ENCODE assay signal across 11 cellular contexts in genomic region chr17:28723159-28723835, GRCh38. TPM values are rescaled to one million over a fixed set of nuclear protein-coding genes. Genes with fewer than 3 reads are reported as not detected.
A peak's percentile ranks its signal among the peaks of the same experiment; 100 is the strongest.
DNase-seq lines count a peak whose midpoint lies in the region; ATAC-seq and TF ChIP-seq lines count a peak whose summit lies in the region.
"Had no signal": no experiment of that assay in that cellular context is flagged by ENCODE, and none has a peak within 500 bp of the region (broad histone marks: within the 10 kb centered on the region; RNA-seq: fewer than 3 reads in every experiment).

No MANE protein-coding gene starts in this region.

- no peak for DNase-seq in CD4-positive, alpha-beta memory T cell
- DNase-seq in HFFc6 (no peak), Peyer's patch (no peak), glomerular visceral epithelial cell (ENCODE audit: extremely low spot score) (no peak), cardiac septum (ENCODE audit: low spot score) (no peak)
- DNase-seq in naive thymus-derived CD4-positive, alpha-beta T cell: no peak
- no peak for DNase-seq in stimulated activated CD8-positive, alpha-beta memory T cell treated with anti-CD3 and anti-CD28 coated beads, Interleukin-4, amount 100 ng/mL, for 48 hours
- DNase-seq: activated gamma-delta T cell; effector CD4-positive, alpha-beta T cell; psoas muscle had no signal

- no peak overlapping the region for H3K4me3 ChIP-seq in CD4-positive, alpha-beta memory T cell (ENCODE audit: low read length in 2 of 2)
- H3K4me3 ChIP-seq in naive thymus-derived CD4-positive, alpha-beta T cell (ENCODE audit: low read length): no peak overlapping the region
- H3K4me3 ChIP-seq in Peyer's patch: no peak overlapping the region

- peaks cover 1 to 4% of the 10 kb centered on the region in 2 donors for H3K27me3 Mint-ChIP-seq in CD4-positive, alpha-beta memory T cell
- peaks cover 29% of the 10 kb centered on the region for H3K27me3 Mint-ChIP-seq in HFFc6 (ENCODE audit: insufficient read depth)
- no peaks in the 10 kb centered on the region for H3K27me3 Mint-ChIP-seq in activated T-helper 17 cell treated with anti-CD3 and anti-CD28 coated beads, Interleukin-2, amount 50 U/mL, for 72 hours
- peaks cover 0 to 8% (median 0%) of the 10 kb centered on the region in 5 donors for H3K27me3 Mint-ChIP-seq in naive thymus-derived CD4-positive, alpha-beta T cell

- CTCF ChIA-PET in CD4-positive, alpha-beta memory T cell (lab: Charles Lee; ENCODE audit: partially characterized antibody): interaction anchor here (1.3 to 6.9 kb wide), 2 partner anchors 26 to 40 kb away, joined by 4 to 492 read pairs; partner anchors contain the start of gene TRAF4
- CTCF ChIA-PET in naive thymus-derived CD4-positive, alpha-beta T cell (lab: Charles Lee): interaction anchor here (10.6 kb wide), 1 partner anchor 25 kb away, joined by 331 read pairs; the partner anchor contains the start of gene TRAF4

- H3K27ac ChIP-seq in CD4-positive, alpha-beta memory T cell (ENCODE audit: low read depth, low read length): peak overlapping the region; percentile 86
- peak overlapping the region; percentile 82 for H3K27ac ChIP-seq in naive thymus-derived CD4-positive, alpha-beta T cell (ENCODE audit: low read depth, low read length)
- H3K27ac ChIP-seq in Peyer's patch: no peak overlapping the region
- H3K27ac ChIP-seq: psoas muscle had no signal

- H3K36me3 ChIP-seq in CD4-positive, alpha-beta memory T cell (ENCODE audit: insufficient read depth, low read length): peaks cover 42% of the 10 kb centered on the region
- peaks cover 20 to 36% (median 32%) of the 10 kb centered on the region in 3 experiments for H3K36me3 ChIP-seq in naive thymus-derived CD4-positive, alpha-beta T cell (ENCODE audit: control insufficient read depth in 2 of 3, insufficient read depth in 3 of 3, low read length in 3 of 3)
- peaks cover 0 to 34% (median 0%) of the 10 kb centered on the region in 3 donors for H3K36me3 ChIP-seq in Peyer's patch

- no peak for ATAC-seq in activated T-helper 17 cell treated with anti-CD3 and anti-CD28 coated beads, Interleukin-2, amount 50 U/mL, for 72 hours (replicated peaks)
- ATAC-seq in naive thymus-derived CD4-positive, alpha-beta T cell: no peak
- ATAC-seq: psoas muscle had no signal

- no peaks in the 10 kb centered on the region for H3K9me3 Mint-ChIP-seq in CD4-positive, alpha-beta memory T cell
- peaks cover 8% of the 10 kb centered on the region; the same call in 1 of the 2 replicates for H3K9me3 Mint-ChIP-seq in HFFc6
- no peaks in the 10 kb centered on the region for H3K9me3 Mint-ChIP-seq in activated T-helper 17 cell treated with anti-CD3 and anti-CD28 coated beads, Interleukin-2, amount 50 U/mL, for 72 hours
- H3K9me3 Mint-ChIP-seq in naive thymus-derived CD4-positive, alpha-beta T cell: peaks cover 0 to 2% (median 0%) of the 10 kb centered on the region in 11 donors

- no peaks in the 10 kb centered on the region for H3K9me3 ChIP-seq in CD4-positive, alpha-beta memory T cell (ENCODE audit: control insufficient read depth in 1 of 2, low read length in 2 of 2)
- H3K9me3 ChIP-seq in naive thymus-derived CD4-positive, alpha-beta T cell (ENCODE audit: control insufficient read depth in 2 of 3, low read length in 3 of 3): no peaks in the 10 kb centered on the region
- H3K9me3 ChIP-seq in Peyer's patch: no peaks in the 10 kb centered on the region
- H3K9me3 ChIP-seq: psoas muscle had no signal

- peaks cover 35 to 65% of the 10 kb centered on the region in 2 donors for H3K36me3 Mint-ChIP-seq in CD4-positive, alpha-beta memory T cell
- H3K36me3 Mint-ChIP-seq in HFFc6 (ENCODE audit: low read depth): peaks cover 32% of the 10 kb centered on the region
- peaks cover 81% of the 10 kb centered on the region for H3K36me3 Mint-ChIP-seq in activated T-helper 17 cell treated with anti-CD3 and anti-CD28 coated beads, Interleukin-2, amount 50 U/mL, for 72 hours (ENCODE audit: low read depth)
- H3K36me3 Mint-ChIP-seq in naive thymus-derived CD4-positive, alpha-beta T cell: peaks cover 4 to 42% (median 23%) of the 10 kb centered on the region in 5 donors

- intact Hi-C loops in CD4-positive, alpha-beta memory T cell (cut with micrococcal nuclease): loop anchor here (10.0 kb wide), 1 partner anchor 572 kb away; the partner anchor contains the start of gene NUFIP2
- intact Hi-C loops in naive thymus-derived CD4-positive, alpha-beta T cell (cut with micrococcal nuclease): loop anchor here in 1 of 2 donors (10.0 kb wide), 1 partner anchor 422 kb away; no protein-coding TSS in a partner anchor
- intact Hi-C loops in cardiac septum (cut with DNase I): loop anchor here (10.0 kb wide), 1 partner anchor 392 kb away; no protein-coding TSS in a partner anchor

- H3K27ac Mint-ChIP-seq in CD4-positive, alpha-beta memory T cell: peak overlapping the region in 5 of 7 donors; percentile 3 to 96 (median 20)
- H3K27ac Mint-ChIP-seq in HFFc6: peak overlapping the region; percentile 96
- peak overlapping the region; percentile 40 for H3K27ac Mint-ChIP-seq in activated T-helper 17 cell treated with anti-CD3 and anti-CD28 coated beads, Interleukin-2, amount 50 U/mL, for 72 hours
- peak overlapping the region in 7 of 9 donors; percentile 24 to 70 (median 59) for H3K27ac Mint-ChIP-seq in naive thymus-derived CD4-positive, alpha-beta T cell

- H3K4me1 Mint-ChIP-seq in CD4-positive, alpha-beta memory T cell: peaks cover 48 to 90% (median 64%) of the 10 kb centered on the region in 4 donors
- H3K4me1 Mint-ChIP-seq in HFFc6 (ENCODE audit: low read depth): peaks cover 73% of the 10 kb centered on the region
- peaks cover 26% of the 10 kb centered on the region for H3K4me1 Mint-ChIP-seq in activated T-helper 17 cell treated with anti-CD3 and anti-CD28 coated beads, Interleukin-2, amount 50 U/mL, for 72 hours
- H3K4me1 Mint-ChIP-seq in naive thymus-derived CD4-positive, alpha-beta T cell: peaks cover 24 to 78% (median 74%) of the 10 kb centered on the region in 7 donors

- POLR2A ChIA-PET in CD4-positive, alpha-beta memory T cell (lab: Charles Lee; ENCODE audit: partially characterized antibody): interaction anchor here (5.6 to 11.0 kb wide), 3 partner anchors 13 to 228 kb away, joined by 93 to 528 read pairs (median 135); partner anchors contain the start of genes PHF12, PROCA1 and TRAF4
- POLR2A ChIA-PET in naive thymus-derived CD4-positive, alpha-beta T cell (lab: Charles Lee): interaction anchor here (0.7 to 6.1 kb wide), 3 partner anchors 12 to 174 kb away, joined by 3 to 35 read pairs (median 5); partner anchors contain the start of genes FLOT2 and PROCA1

- peak overlapping the region in 5 of 8 donors; percentile 12 to 77 (median 24) for H3K4me3 Mint-ChIP-seq in CD4-positive, alpha-beta memory T cell
- peak overlapping the region; percentile 28 for H3K4me3 Mint-ChIP-seq in HFFc6
- H3K4me3 Mint-ChIP-seq in activated T-helper 17 cell treated with anti-CD3 and anti-CD28 coated beads, Interleukin-2, amount 50 U/mL, for 72 hours: peak overlapping the region; percentile 100
- H3K4me3 Mint-ChIP-seq in naive thymus-derived CD4-positive, alpha-beta T cell: peak overlapping the region; percentile 3 to 71 (median 24)

- no peak for TF ChIP-seq POLR2A in Peyer's patch (IDR thresholded peaks at IDR 0.05)

- H3K27me3 ChIP-seq in CD4-positive, alpha-beta memory T cell (ENCODE audit: insufficient read depth, low read length): no peaks in the 10 kb centered on the region
- no peaks in the 10 kb centered on the region for H3K27me3 ChIP-seq in naive thymus-derived CD4-positive, alpha-beta T cell (ENCODE audit: control insufficient read depth in 2 of 2, insufficient read depth in 2 of 2, low read length in 2 of 2)
- H3K27me3 ChIP-seq in Peyer's patch: no peaks in the 10 kb centered on the region

- peaks cover 59% of the 10 kb centered on the region for H3K4me1 ChIP-seq in CD4-positive, alpha-beta memory T cell (ENCODE audit: insufficient read depth, low read length)
- H3K4me1 ChIP-seq in naive thymus-derived CD4-positive, alpha-beta T cell (ENCODE audit: control insufficient read depth in 2 of 2, insufficient read depth in 2 of 2, low read length in 2 of 2): peaks cover 36 to 49% of the 10 kb centered on the region in 2 donors
- H3K4me1 ChIP-seq in Peyer's patch: peaks cover 9 to 50% (median 21%) of the 10 kb centered on the region in 4 donors

- TF ChIP-seq CTCF in HFFc6 (IDR thresholded peaks at IDR 0.05): no peak
- no peak for TF ChIP-seq CTCF in Peyer's patch (IDR thresholded peaks at IDR 0.05)

RNA-seq across cellular contexts. Expression of gene TLCD1, which starts 2.7 kb away (rescaled TPM):
- total RNA-seq in CD4-positive, alpha-beta memory T cell: 1 to 10 TPM; 1.0 to 2.2 TPM
- polyA plus RNA-seq in CD4-positive, alpha-beta memory T cell: under 1 TPM in 1 of 2 donors, not detected in 1; 0.52 TPM
- total RNA-seq in HFFc6 (2021; fragmentation: NEBNext Ultra II Directional; extraction: Animal tissue kit (Norgen Biotek cat#: 25700)): 10 to 100 TPM in 4 of 6 experiments, 1 to 10 TPM in 2; 8.0 to 14.6 (median 11.3) TPM
- total RNA-seq in activated T-helper 17 cell treated with anti-CD3 and anti-CD28 coated beads, Interleukin-2, amount 50 U/mL, for 72 hours: 10 to 100 TPM in 1 of 2 donors, 1 to 10 TPM in 1; 4.8 to 13.4 TPM
- total RNA-seq in naive thymus-derived CD4-positive, alpha-beta T cell: 1 to 10 TPM in 1 of 5 experiments, under 1 TPM in 2, not detected in 2; 0.69 to 3.0 (median 0.79) TPM
- not detected for polyA plus RNA-seq in naive thymus-derived CD4-positive, alpha-beta T cell
- total RNA-seq in Peyer's patch (1 to 10 TPM; 3.3 to 9.1 (median 5.8) TPM), cardiac septum (2.4 TPM)

RNA-seq across cellular contexts. Expression of gene RPL23A, which starts 3.5 kb away (rescaled TPM):
- 1,000 to 10,000 TPM; 3,285 to 3,424 TPM for total RNA-seq in CD4-positive, alpha-beta memory T cell
- 1,000 to 10,000 TPM; 5,402 to 5,583 TPM for polyA plus RNA-seq in CD4-positive, alpha-beta memory T cell
- total RNA-seq in HFFc6 (2021; fragmentation: NEBNext Ultra II Directional; extraction: Animal tissue kit (Norgen Biotek cat#: 25700)): 1,000 to 10,000 TPM; 1,227 to 1,529 (median 1,391) TPM
- 1,000 to 10,000 TPM; 2,238 to 2,546 TPM for total RNA-seq in activated T-helper 17 cell treated with anti-CD3 and anti-CD28 coated beads, Interleukin-2, amount 50 U/mL, for 72 hours
- total RNA-seq in naive thymus-derived CD4-positive, alpha-beta T cell: 1,000 to 10,000 TPM; 1,887 to 3,452 (median 3,095) TPM
- polyA plus RNA-seq in naive thymus-derived CD4-positive, alpha-beta T cell: 1,000 to 10,000 TPM; 5,029 to 6,337 TPM
- 100 to 1,000 TPM; 214 to 675 (median 268) TPM for total RNA-seq in Peyer's patch
- total RNA-seq in cardiac septum: 725 TPM

RNA-seq across cellular contexts. Expression of gene NEK8, which starts 5.3 kb away (rescaled TPM):
- total RNA-seq in CD4-positive, alpha-beta memory T cell: 10 to 100 TPM; 11.4 to 13.8 TPM
- polyA plus RNA-seq in CD4-positive, alpha-beta memory T cell: 1 to 10 TPM; 1.9 to 4.5 TPM
- total RNA-seq in HFFc6 (2021; fragmentation: NEBNext Ultra II Directional; extraction: Animal tissue kit (Norgen Biotek cat#: 25700)): 1 to 10 TPM; 1.9 to 3.1 (median 2.5) TPM
- 1 to 10 TPM; 4.9 to 9.2 TPM for total RNA-seq in activated T-helper 17 cell treated with anti-CD3 and anti-CD28 coated beads, Interleukin-2, amount 50 U/mL, for 72 hours
- total RNA-seq in naive thymus-derived CD4-positive, alpha-beta T cell: 10 to 100 TPM in 3 of 5 experiments, 1 to 10 TPM in 2; 7.5 to 12.8 (median 11.3) TPM
- polyA plus RNA-seq in naive thymus-derived CD4-positive, alpha-beta T cell: 1 to 10 TPM; 3.3 to 4.5 TPM
- total RNA-seq in Peyer's patch (10 to 100 TPM in 2 of 4 donors, 1 to 10 TPM in 2; 7.4 to 89.1 (median 14.0) TPM), cardiac septum (0.78 TPM)

RNA-seq across cellular contexts. Expression of gene RAB34, which starts 5.6 kb away (rescaled TPM):
- total RNA-seq in CD4-positive, alpha-beta memory T cell: 1 to 10 TPM; 4.0 to 6.3 TPM
- polyA plus RNA-seq in CD4-positive, alpha-beta memory T cell: 1 to 10 TPM; 3.0 to 8.7 TPM
- 100 to 1,000 TPM; 161 to 219 (median 192) TPM for total RNA-seq in HFFc6 (2021; fragmentation: NEBNext Ultra II Directional; extraction: Animal tissue kit (Norgen Biotek cat#: 25700))
- total RNA-seq in activated T-helper 17 cell treated with anti-CD3 and anti-CD28 coated beads, Interleukin-2, amount 50 U/mL, for 72 hours: 10 to 100 TPM in 1 of 2 donors, 1 to 10 TPM in 1; 4.1 to 22.4 TPM
- 10 to 100 TPM; 11.0 to 50.2 (median 16.4) TPM for total RNA-seq in naive thymus-derived CD4-positive, alpha-beta T cell
- 10 to 100 TPM; 12.2 to 19.2 TPM for polyA plus RNA-seq in naive thymus-derived CD4-positive, alpha-beta T cell
- total RNA-seq in Peyer's patch (10 to 100 TPM; 14.5 to 69.3 (median 30.2) TPM), cardiac septum (15.3 TPM)

RNA-seq across cellular contexts. Expression of gene PROCA1, which starts 11.6 kb away (rescaled TPM):
- total RNA-seq in CD4-positive, alpha-beta memory T cell: 10 to 100 TPM; 14.3 to 17.4 TPM
- polyA plus RNA-seq in CD4-positive, alpha-beta memory T cell: 1 to 10 TPM in 1 of 2 donors, under 1 TPM in 1; 0.12 to 1.4 TPM
- 1 to 10 TPM in 1 of 6 experiments, under 1 TPM in 5; 0.60 to 1.1 (median 0.70) TPM for total RNA-seq in HFFc6 (2021; fragmentation: NEBNext Ultra II Directional; extraction: Animal tissue kit (Norgen Biotek cat#: 25700))
- 10 to 100 TPM in 1 of 2 donors, 1 to 10 TPM in 1; 4.4 to 12.4 TPM for total RNA-seq in activated T-helper 17 cell treated with anti-CD3 and anti-CD28 coated beads, Interleukin-2, amount 50 U/mL, for 72 hours
- 10 to 100 TPM in 2 of 5 experiments, 1 to 10 TPM in 3; 5.2 to 14.4 (median 7.3) TPM for total RNA-seq in naive thymus-derived CD4-positive, alpha-beta T cell
- 1 to 10 TPM in 1 of 2 donors, under 1 TPM in 1; 0.44 to 1.4 TPM for polyA plus RNA-seq in naive thymus-derived CD4-positive, alpha-beta T cell
- 1 to 10 TPM in 3 of 4 donors, not detected in 1; 1.7 to 3.5 (median 3.1) TPM for total RNA-seq in Peyer's patch
- 2.0 TPM for total RNA-seq in cardiac septum

Comparison
In these comparisons a context has a peak if more than half of its experiments do, and no peak if none do; other contexts are left out.
1. H3K27ac ChIP-seq: peak in CD4-positive, alpha-beta memory T cell (single experiment) and naive thymus-derived CD4-positive, alpha-beta T cell (single experiment); none in Peyer's patch (0 of 4).
2. H3K27ac Mint-ChIP-seq: peak in every context shown above with its lines; median percentile 96 in HFFc6; 59 in naive thymus-derived CD4-positive, alpha-beta T cell; 40 in activated T-helper 17 cell treated with anti-CD3 and anti-CD28 coated beads, Interleukin-2, amount 50 U/mL, for 72 hours; 20 in CD4-positive, alpha-beta memory T cell.
3. H3K4me3 Mint-ChIP-seq: peak in every context shown above with its lines; median percentile 100 in activated T-helper 17 cell treated with anti-CD3 and anti-CD28 coated beads, Interleukin-2, amount 50 U/mL, for 72 hours; 28 in HFFc6; 24 in CD4-positive, alpha-beta memory T cell; 24 in naive thymus-derived CD4-positive, alpha-beta T cell.